In the genomic region with DNA sequence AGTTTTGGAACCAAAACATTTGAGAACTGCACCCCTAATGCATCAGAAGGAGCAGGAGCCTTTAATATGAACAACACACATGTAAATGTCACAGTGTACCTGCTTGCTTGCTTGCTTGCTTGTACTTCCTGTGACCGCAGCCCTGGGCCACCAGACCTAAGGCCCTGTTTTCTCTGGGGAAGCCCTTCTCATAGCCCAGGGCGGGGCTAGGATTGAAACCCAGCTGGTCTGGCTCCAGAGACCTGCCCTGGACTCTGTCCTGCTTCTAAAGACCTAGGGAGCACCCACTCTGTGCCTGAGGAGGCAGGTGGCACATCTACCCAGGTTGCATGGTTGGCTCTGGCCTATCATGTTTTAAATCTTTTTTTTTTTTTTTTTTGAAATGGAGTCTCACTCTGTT, we compare ENCODE assay signal across 1 cellular context.
TF ChIP-seq lines count a peak whose summit lies in the region.

No MANE protein-coding gene starts in this region.

TF ChIP-seq in HCT116, 20 proteins besides CTCF, POLR2A, EP300 and RAD21:
- TF ChIP-seq SRF (IDR thresholded peaks at IDR 0.05; ENCODE audit: low read depth) (no peak), POLR2AphosphoS5 (IDR thresholded peaks at IDR 0.05; ENCODE audit: low read depth, low read length) (no peak), CBX3 (IDR thresholded peaks at IDR 0.05; ENCODE audit: low read depth) (no peak), JUND (IDR thresholded peaks at IDR 0.05) (no peak), ZFX (IDR thresholded peaks at IDR 0.05) (no peak), EZH2phosphoT487 (IDR thresholded peaks at IDR 0.05; ENCODE audit: borderline replicate concordance) (no peak), YY1 (IDR thresholded peaks at IDR 0.05; ENCODE audit: extremely low read depth, insufficient replicate concordance, low read depth, low read length) (no peak), ELF1 (IDR thresholded peaks at IDR 0.05; ENCODE audit: borderline replicate concordance, low read depth) (no peak), SIN3A (IDR thresholded peaks at IDR 0.05; ENCODE audit: low read depth) (no peak), FOSL1 (IDR thresholded peaks at IDR 0.05; ENCODE audit: low read depth) (no peak), EZH2 (IDR thresholded peaks at IDR 0.05) (no peak), EGR1 (IDR thresholded peaks at IDR 0.05; ENCODE audit: low read depth) (no peak), TCF7L2 (IDR thresholded peaks at IDR 0.05; ENCODE audit: borderline replicate concordance, extremely low read depth, insufficient read depth, insufficient read length) (no peak)
- TF ChIP-seq, protein P1, sequence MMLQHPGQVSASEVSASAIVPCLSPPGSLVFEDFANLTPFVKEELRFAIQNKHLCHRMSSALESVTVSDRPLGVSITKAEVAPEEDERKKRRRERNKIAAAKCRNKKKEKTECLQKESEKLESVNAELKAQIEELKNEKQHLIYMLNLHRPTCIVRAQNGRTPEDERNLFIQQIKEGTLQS (IDR thresholded peaks at IDR 0.05), result no peak
- TF ChIP-seq, protein P2, sequence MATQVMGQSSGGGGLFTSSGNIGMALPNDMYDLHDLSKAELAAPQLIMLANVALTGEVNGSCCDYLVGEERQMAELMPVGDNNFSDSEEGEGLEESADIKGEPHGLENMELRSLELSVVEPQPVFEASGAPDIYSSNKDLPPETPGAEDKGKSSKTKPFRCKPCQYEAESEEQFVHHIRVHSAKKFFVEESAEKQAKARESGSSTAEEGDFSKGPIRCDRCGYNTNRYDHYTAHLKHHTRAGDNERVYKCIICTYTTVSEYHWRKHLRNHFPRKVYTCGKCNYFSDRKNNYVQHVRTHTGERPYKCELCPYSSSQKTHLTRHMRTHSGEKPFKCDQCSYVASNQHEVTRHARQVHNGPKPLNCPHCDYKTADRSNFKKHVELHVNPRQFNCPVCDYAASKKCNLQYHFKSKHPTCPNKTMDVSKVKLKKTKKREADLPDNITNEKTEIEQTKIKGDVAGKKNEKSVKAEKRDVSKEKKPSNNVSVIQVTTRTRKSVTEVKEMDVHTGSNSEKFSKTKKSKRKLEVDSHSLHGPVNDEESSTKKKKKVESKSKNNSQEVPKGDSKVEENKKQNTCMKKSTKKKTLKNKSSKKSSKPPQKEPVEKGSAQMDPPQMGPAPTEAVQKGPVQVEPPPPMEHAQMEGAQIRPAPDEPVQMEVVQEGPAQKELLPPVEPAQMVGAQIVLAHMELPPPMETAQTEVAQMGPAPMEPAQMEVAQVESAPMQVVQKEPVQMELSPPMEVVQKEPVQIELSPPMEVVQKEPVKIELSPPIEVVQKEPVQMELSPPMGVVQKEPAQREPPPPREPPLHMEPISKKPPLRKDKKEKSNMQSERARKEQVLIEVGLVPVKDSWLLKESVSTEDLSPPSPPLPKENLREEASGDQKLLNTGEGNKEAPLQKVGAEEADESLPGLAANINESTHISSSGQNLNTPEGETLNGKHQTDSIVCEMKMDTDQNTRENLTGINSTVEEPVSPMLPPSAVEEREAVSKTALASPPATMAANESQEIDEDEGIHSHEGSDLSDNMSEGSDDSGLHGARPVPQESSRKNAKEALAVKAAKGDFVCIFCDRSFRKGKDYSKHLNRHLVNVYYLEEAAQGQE (IDR thresholded peaks at IDR 0.05; ENCODE audit: low read depth), result no peak
